ENCODE assay signal across 22 cellular contexts in the genomic region with DNA sequence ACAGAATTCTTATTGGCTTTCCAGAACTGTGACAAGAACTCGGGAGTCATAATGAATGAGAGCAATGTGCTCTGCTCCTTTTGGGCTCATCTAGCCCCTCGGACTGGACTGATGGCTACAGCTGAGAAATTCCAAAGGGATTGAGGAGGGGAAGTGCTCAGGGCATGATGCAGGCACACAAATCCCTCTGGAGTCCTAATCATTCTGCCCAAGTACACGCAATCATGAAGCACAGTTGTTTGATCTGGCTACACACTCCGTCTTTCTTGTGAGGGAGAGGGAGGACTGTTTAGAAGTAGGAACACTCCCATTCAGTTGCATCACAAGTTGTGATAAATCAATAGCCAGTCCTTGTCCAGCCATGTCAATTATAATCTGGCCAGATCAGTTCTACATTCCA.
"Had no signal": no experiment of that assay in that cellular context is flagged by ENCODE, and none has a peak within 500 bp of the region (broad histone marks: within the 10 kb centered on the region; RNA-seq: fewer than 3 reads in every experiment).

No MANE protein-coding gene starts in this region.

- H3K79me2 ChIP-seq: hepatocyte had no signal

- H3K9me3 Mint-ChIP-seq: naive thymus-derived CD4-positive, alpha-beta T cell; stimulated activated memory B cell treated with anti-CD40 and anti-IgM and Interleukin-4, amounts not matched to agents 10 μg/mL and 1 μg/mL and 100 μg/mL, for 72 hours; stimulated activated naive CD8-positive, alpha-beta T cell treated with anti-CD3 and anti-CD28 coated beads, Interleukin-15, Interleukin-2, amounts not matched to agents 100 ng/mL and 50 ng/mL, for 24 hours had no signal

- DNase-seq: central memory CD4-positive, alpha-beta T cell; cortex of kidney; dorsolateral prefrontal cortex; effector CD8-positive, alpha-beta T cell; left colon; left ventricle myocardium superior; mesenchymal stem cell; midbrain; naive thymus-derived CD4-positive, alpha-beta T cell; posterior cingulate gyrus; sigmoid colon; spleen; stimulated activated CD4-positive, alpha-beta T cell treated with anti-CD3 and anti-CD28 coated beads, Interleukin-15, amount 100 ng/mL, for 24 hours; stimulated activated CD4-positive, alpha-beta T cell treated with anti-CD3 and anti-CD28 coated beads, Interleukin-1b, Interleukin-23, amount 100 ng/mL, for 48 hours; stimulated activated CD4-positive, alpha-beta T cell treated with anti-CD3 and anti-CD28 coated beads, Interleukin-4, amount 100 ng/mL, for 24 hours; testis had no signal

- H3K27me3 Mint-ChIP-seq: stimulated activated memory B cell treated with anti-CD40 and anti-IgM and Interleukin-4, amounts not matched to agents 10 μg/mL and 1 μg/mL and 100 μg/mL, for 72 hours had no signal

- H3K4me3 Mint-ChIP-seq: naive thymus-derived CD4-positive, alpha-beta T cell; stimulated activated memory B cell treated with anti-CD40 and anti-IgM and Interleukin-4, amounts not matched to agents 10 μg/mL and 1 μg/mL and 100 μg/mL, for 72 hours; stimulated activated naive CD8-positive, alpha-beta T cell treated with anti-CD3 and anti-CD28 coated beads, Interleukin-15, Interleukin-2, amounts not matched to agents 100 ng/mL and 50 ng/mL, for 24 hours had no signal

- H3K27ac Mint-ChIP-seq: naive thymus-derived CD4-positive, alpha-beta T cell; stimulated activated memory B cell treated with anti-CD40 and anti-IgM and Interleukin-4, amounts not matched to agents 10 μg/mL and 1 μg/mL and 100 μg/mL, for 72 hours; stimulated activated naive CD8-positive, alpha-beta T cell treated with anti-CD3 and anti-CD28 coated beads, Interleukin-15, Interleukin-2, amounts not matched to agents 100 ng/mL and 50 ng/mL, for 24 hours had no signal

- H3K4me2 ChIP-seq: hepatocyte had no signal

- H3K9me3 ChIP-seq: neutrophil, sigmoid colon, spleen, testis, tibial nerve had no signal

- H3K4me1 ChIP-seq: sigmoid colon, spleen, testis, tibial nerve had no signal

- H2AFZ ChIP-seq: hepatocyte had no signal

- H3K36me3 Mint-ChIP-seq: naive thymus-derived CD4-positive, alpha-beta T cell; stimulated activated memory B cell treated with anti-CD40 and anti-IgM and Interleukin-4, amounts not matched to agents 10 μg/mL and 1 μg/mL and 100 μg/mL, for 72 hours had no signal

- H3K4me3 ChIP-seq: dorsolateral prefrontal cortex, hepatocyte, lung, sigmoid colon, spleen, testis, tibial nerve had no signal

- H3K4me1 Mint-ChIP-seq: naive thymus-derived CD4-positive, alpha-beta T cell; stimulated activated memory B cell treated with anti-CD40 and anti-IgM and Interleukin-4, amounts not matched to agents 10 μg/mL and 1 μg/mL and 100 μg/mL, for 72 hours had no signal

- H3K27ac ChIP-seq: dorsolateral prefrontal cortex, hepatocyte, neutrophil, sigmoid colon, spleen, testis, tibial nerve had no signal

- H3K36me3 ChIP-seq: neutrophil, sigmoid colon, spleen, tibial nerve had no signal

- H3K27me3 ChIP-seq: hepatocyte, neutrophil, sigmoid colon, spleen, testis, tibial nerve had no signal

- ATAC-seq: left colon; left ventricle myocardium superior; naive thymus-derived CD4-positive, alpha-beta T cell; stimulated activated memory B cell treated with anti-CD40 and anti-IgM and Interleukin-4, amounts not matched to agents 10 μg/mL and 1 μg/mL and 100 μg/mL, for 72 hours had no signal
